Comparison of ENCODE assay signal across 25 cellular contexts in genomic region chr16:67265834-67266233, GRCh38. TPM values are rescaled to one million over a fixed set of nuclear protein-coding genes. Genes with fewer than 3 reads are reported as not detected.
DNase-seq lines count a peak whose midpoint lies in the region; ATAC-seq, FAIRE-seq and TF ChIP-seq lines count a peak whose summit lies in the region.
"Had no signal": no experiment of that assay in that cellular context is flagged by ENCODE, and none has a peak within 500 bp of the region (broad histone marks: within the 10 kb centered on the region; RNA-seq: fewer than 3 reads in every experiment).

No MANE protein-coding gene starts in this region.

- H3K9me3 ChIP-seq in HepG2 (ENCODE audit: low read length) (no peaks in the 10 kb centered on the region), ascending aorta (no peaks in the 10 kb centered on the region)
- H3K9me3 ChIP-seq: BE2C, SJSA1 had no signal

- H3K4me1 ChIP-seq in HepG2 (ENCODE audit: insufficient read depth, low read length) (no peaks in the 10 kb centered on the region), ascending aorta (no peaks in the 10 kb centered on the region)
- H3K4me1 ChIP-seq: BE2C had no signal

- TF ChIP-seq EP300 in HepG2 (IDR thresholded peaks at IDR 0.05; ENCODE audit: low read depth in 2 of 2, low read length in 2 of 2) (no peak), HepG2 (CRISPR knock-in tag; IDR thresholded peaks at IDR 0.05; ENCODE audit: borderline replicate concordance) (no peak)

- H3K4me3 Mint-ChIP-seq in activated naive CD4-positive, alpha-beta T cell treated with anti-CD3 and anti-CD28 coated beads, Interleukin-2, amount 10 ng/mL, durations not matched to agents 7 days and 5 days: no peak overlapping the region
- H3K4me3 Mint-ChIP-seq: IgD-negative memory B cell had no signal

- H3K9ac ChIP-seq in HepG2 (ENCODE audit: insufficient read depth, low read depth, low read length): no peak overlapping the region
- H3K9ac ChIP-seq: KMS-11 had no signal

- no peak for FAIRE-seq in HepG2 (lab: Jason Lieb, UNC)
- FAIRE-seq: GM18507 had no signal

- H3K4me2 ChIP-seq in HepG2 (ENCODE audit: low read depth, low read length): no peak overlapping the region
- H3K4me2 ChIP-seq: KMS-11 had no signal

- peaks cover 36% of the 10 kb centered on the region for H3K27me3 Mint-ChIP-seq in activated naive CD4-positive, alpha-beta T cell treated with anti-CD3 and anti-CD28 coated beads, Interleukin-2, amount 10 ng/mL, durations not matched to agents 7 days and 5 days

- BruUV-seq in HepG2 (replicated peaks; lab: Mats Ljungman, UMichigan): no TSS peak

- H4K20me1 ChIP-seq in HepG2 (ENCODE audit: insufficient read depth, low read length): no peaks in the 10 kb centered on the region

- no peak overlapping the region for H3K27ac ChIP-seq in HepG2 (ENCODE audit: extremely low read length, insufficient read depth, low read length)
- no peak overlapping the region for H3K27ac ChIP-seq in ascending aorta
- H3K27ac ChIP-seq: KMS-11, SJSA1 had no signal

- no peak for TF ChIP-seq RAD21 in HepG2 (CRISPR knock-in tag; IDR thresholded peaks at IDR 0.05)

- no peaks in the 10 kb centered on the region for H3K79me2 ChIP-seq in HepG2 (ENCODE audit: insufficient read depth, low read length)

- 43% methylated on average over 8 of the region's 8 CpGs for WGBS in HepG2 (ENCODE audit: low lambda C conversion rate)

- intact Hi-C loops in HepG2 (cut with micrococcal nuclease; ENCODE audit: unreplicated experiment): no loop called here
- intact Hi-C loops in posterior vena cava (cut with DNase I): no loop called here
- intact Hi-C loops in ascending aorta (cut with DNase I): no loop called here

- in situ Hi-C loops in HepG2 (cut with HindIII; ENCODE audit: extremely low pct_ligation_motif_present, low pct_unique_long_range_greater_than_20kb): no loop called here

- H3K4me1 Mint-ChIP-seq in activated naive CD4-positive, alpha-beta T cell treated with anti-CD3 and anti-CD28 coated beads, Interleukin-2, amount 10 ng/mL, durations not matched to agents 7 days and 5 days: no peaks in the 10 kb centered on the region
- H3K4me1 Mint-ChIP-seq: IgD-negative memory B cell had no signal

- TF ChIP-seq POLR2A in HepG2 (IDR thresholded peaks at IDR 0.05; ENCODE audit: insufficient read depth in 1 of 2, low read depth in 2 of 2, low read length in 2 of 2): no peak

- peak; percentile 7 for DNase-seq in activated naive CD4-positive, alpha-beta T cell treated with anti-CD3 and anti-CD28 coated beads, Interleukin-2, amount 50 U/mL, for 16 hours
- no peak for DNase-seq in activated naive CD4-positive, alpha-beta T cell treated with anti-CD3 and anti-CD28 coated beads, Interleukin-2, amount 10 ng/mL, durations not matched to agents 7 days and 5 days
- DNase-seq in HepG2 (ENCODE audit: low spot score): no peak
- peak; percentile 25 for DNase-seq in posterior vena cava (ENCODE audit: low spot score)
- DNase-seq in ascending aorta (ENCODE audit: low spot score in 2 of 2): no peak
- no peak for DNase-seq in H4 (ENCODE audit: low spot score)
- DNase-seq: 8988T; ACHN; BE2C; DMS53; GOT3; MM.1S; NCI-H2029 treated with DMSO at 0.1 percent for 48 hours; NCI-H446 treated with DMSO at 0.1 percent for 48 hours; NCI-H526; NCI-H82; NK-92 treated with Interleukin-12 subunit alpha and Interleukin-12 subunit beta, amount 100 ng/mL, for 24 hours; PC-3 had no signal

- no peak overlapping the region for H2AFZ ChIP-seq in HepG2 (ENCODE audit: low read length)

- H3K4me3 ChIP-seq in HepG2 (replicated peaks in 1 of 3; ENCODE audit: insufficient read depth in 1 of 3, low read depth in 2 of 3, low read length in 3 of 3) (no peak overlapping the region), ascending aorta (no peak overlapping the region)
- H3K4me3 ChIP-seq: SJSA1 had no signal

- H3K36me3 Mint-ChIP-seq in activated naive CD4-positive, alpha-beta T cell treated with anti-CD3 and anti-CD28 coated beads, Interleukin-2, amount 10 ng/mL, durations not matched to agents 7 days and 5 days: no peaks in the 10 kb centered on the region
- H3K36me3 Mint-ChIP-seq: IgD-negative memory B cell had no signal

- H3K27ac Mint-ChIP-seq in activated naive CD4-positive, alpha-beta T cell treated with anti-CD3 and anti-CD28 coated beads, Interleukin-2, amount 10 ng/mL, durations not matched to agents 7 days and 5 days: no peak overlapping the region
- H3K27ac Mint-ChIP-seq: IgD-negative memory B cell had no signal

- no peak for ATAC-seq in HepG2
- no peak for ATAC-seq in HG03469 (IDR thresholded peaks at IDR 0.05; ENCODE audit: unreplicated experiment)
- ATAC-seq in GM21576 (IDR thresholded peaks at IDR 0.05; ENCODE audit: unreplicated experiment): no peak
- ATAC-seq: PC-3, Right ventricle myocardium inferior had no signal

- TF ChIP-seq CTCF in HepG2 (CRISPR knock-in tag; IDR thresholded peaks at IDR 0.05) (no peak), ascending aorta (IDR thresholded peaks at IDR 0.05) (no peak)

- peaks cover 8 to 40% of the 10 kb centered on the region in 2 experiments; a peak in 4 of 5 replicates for H3K27me3 ChIP-seq in HepG2 (ENCODE audit: control insufficient read depth in 1 of 2, insufficient read depth in 2 of 2, low read length in 2 of 2)
- H3K27me3 ChIP-seq in ascending aorta: no peaks in the 10 kb centered on the region
- H3K27me3 ChIP-seq: SJSA1 had no signal

- H3K36me3 ChIP-seq in HepG2 (replicated peaks in 1 of 2; ENCODE audit: control insufficient read depth in 1 of 2, insufficient read depth in 2 of 2, low read length in 2 of 2) (no peaks in the 10 kb centered on the region), ascending aorta (no peaks in the 10 kb centered on the region)
- H3K36me3 ChIP-seq: BE2C, SJSA1 had no signal

- H3K9me3 Mint-ChIP-seq in activated naive CD4-positive, alpha-beta T cell treated with anti-CD3 and anti-CD28 coated beads, Interleukin-2, amount 10 ng/mL, durations not matched to agents 7 days and 5 days: no peaks in the 10 kb centered on the region
- H3K9me3 Mint-ChIP-seq: IgD-negative memory B cell had no signal

- POLR2A ChIA-PET in HepG2 (lab: Yijun Ruan, JAX): interaction anchor here (1.8 kb wide), 1 partner anchor 19 kb away, joined by 5 read pairs; the partner anchor contains the start of gene FHOD1

- CTCF ChIA-PET in activated naive CD4-positive, alpha-beta T cell treated with anti-CD3 and anti-CD28 coated beads, Interleukin-2, amount 10 ng/mL, durations not matched to agents 7 days and 5 days (lab: Charles Lee): interaction anchor here (1.1 kb wide), 1 partner anchor 134 kb away, joined by 5 read pairs; no protein-coding TSS in a partner anchor
- CTCF ChIA-PET in HepG2 (lab: Yijun Ruan, JAX; ENCODE audit: low intra/inter-chr PET ratio, low total read pairs): interaction anchor here (1.5 kb wide), 1 partner anchor 11 kb away, joined by 3 read pairs; no protein-coding TSS in a partner anchor

RNA-seq across cellular contexts. Expression of gene PLEKHG4, which starts 13.5 kb away (rescaled TPM):
- total RNA-seq in HepG2 (2016; rRNA removed; fragmentation: Illumina TruSeq; extraction: Trizol) (9.0 and 13.6 TPM in 2 replicates), posterior vena cava (1 to 10 TPM; 3.2 to 5.4 TPM), ascending aorta (3.7 TPM)
- total RNA-seq in HepG2 (2016; cell fraction: cytosol; rRNA removed; fragmentation: Illumina TruSeq; extraction: Trizol; ENCODE audit: low read depth): 1.0 and 1.9 TPM in 2 replicates
- 8.8 and 11.1 TPM in 2 replicates for total RNA-seq in HepG2 (2016; cell fraction: insoluble cytoplasmic fraction; rRNA removed; fragmentation: Illumina TruSeq; extraction: Trizol)
- total RNA-seq in HepG2 (2016; cell fraction: membrane; rRNA removed; fragmentation: Illumina TruSeq; extraction: Trizol): 2.5 and 2.8 TPM in 2 replicates
- 13.6 and 15.4 TPM in 2 replicates for total RNA-seq in HepG2 (2016; cell fraction: nucleus; rRNA removed; fragmentation: Illumina TruSeq; extraction: Trizol)
- 7.1 and 13.6 TPM in 2 replicates for polyA plus RNA-seq in HepG2 (2011; rRNA removed)
- polyA plus RNA-seq in HepG2 (2011; cell fraction: cytosol; rRNA removed): 3.8 and 5.1 TPM in 2 replicates
- 65.5 and 71.7 TPM in 2 replicates for polyA plus RNA-seq in HepG2 (2011; cell fraction: nucleus; rRNA removed)
- polyA plus RNA-seq in HepG2 (2012): 4.8 and 7.4 TPM in 2 replicates
- polyA plus RNA-seq in HepG2 (2016; cell fraction: cytosol; fragmentation: Illumina TruSeq; extraction: Trizol; ENCODE audit: low read depth): 0.52 and 0.53 TPM in 2 replicates
- 5.8 and 6.5 TPM in 2 replicates for polyA plus RNA-seq in HepG2 (2016; cell fraction: insoluble cytoplasmic fraction; fragmentation: Illumina TruSeq; extraction: Trizol; ENCODE audit: low read depth)
- polyA plus RNA-seq in HepG2 (2016; cell fraction: membrane; fragmentation: Illumina TruSeq; extraction: Trizol; ENCODE audit: low read depth): 1.3 TPM in 2 replicates
- polyA plus RNA-seq in HepG2 (2016; cell fraction: nucleus; fragmentation: Illumina TruSeq; extraction: Trizol; ENCODE audit: insufficient read depth, low read depth): 33.1 and 40.1 TPM in 2 replicates
- polyA minus RNA-seq in HepG2 (2011; rRNA and poly(A)+ RNA removed; ENCODE audit: low replicate concordance): 17.3 and 27.5 TPM in 2 replicates
- polyA minus RNA-seq in HepG2 (2011; cell fraction: cytosol; rRNA and poly(A)+ RNA removed): 3.0 and 10.6 TPM in 2 replicates
- polyA minus RNA-seq in HepG2 (2011; cell fraction: nucleus; rRNA and poly(A)+ RNA removed): 8.5 and 10.2 TPM in 2 replicates
- 2.4 and 6.7 TPM in 2 replicates for total RNA-seq in H4 (2014; rRNA removed; shearing (Covaris generic))

RNA-seq across cellular contexts. Expression of gene SLC9A5, which starts 17.1 kb away (rescaled TPM):
- total RNA-seq in HepG2 (2016; rRNA removed; fragmentation: Illumina TruSeq; extraction: Trizol) (0.15 and 0.58 TPM in 2 replicates), posterior vena cava (1 to 10 TPM in 1 of 2 donors, under 1 TPM in 1; 0.57 to 1.1 TPM), ascending aorta (13.5 TPM)
- total RNA-seq in HepG2 (2016; cell fraction: cytosol; rRNA removed; fragmentation: Illumina TruSeq; extraction: Trizol; ENCODE audit: low read depth): 0.26 and 0.71 TPM in 2 replicates
- 0.13 and 0.69 TPM in 2 replicates for total RNA-seq in HepG2 (2016; cell fraction: insoluble cytoplasmic fraction; rRNA removed; fragmentation: Illumina TruSeq; extraction: Trizol)
- 0.21 and 0.46 TPM in 2 replicates for total RNA-seq in HepG2 (2016; cell fraction: membrane; rRNA removed; fragmentation: Illumina TruSeq; extraction: Trizol)
- total RNA-seq in HepG2 (2016; cell fraction: nucleus; rRNA removed; fragmentation: Illumina TruSeq; extraction: Trizol): 0.81 and 1.1 TPM in 2 replicates
- polyA plus RNA-seq in HepG2 (2011; rRNA removed): 1.4 and 1.5 TPM in 2 replicates
- 0.54 and 0.66 TPM in 2 replicates for polyA plus RNA-seq in HepG2 (2011; cell fraction: cytosol; rRNA removed)
- polyA plus RNA-seq in HepG2 (2011; cell fraction: nucleus; rRNA removed): 11.5 and 16.1 TPM in 2 replicates
- 0.86 and 0.88 TPM in 2 replicates for polyA plus RNA-seq in HepG2 (2012)
- polyA plus RNA-seq in HepG2 (2016; cell fraction: cytosol; fragmentation: Illumina TruSeq; extraction: Trizol; ENCODE audit: low read depth): 0.06 and 0.33 TPM in 2 replicates
- 0.11 and 0.30 TPM in 2 replicates for polyA plus RNA-seq in HepG2 (2016; cell fraction: insoluble cytoplasmic fraction; fragmentation: Illumina TruSeq; extraction: Trizol; ENCODE audit: low read depth)
- polyA plus RNA-seq in HepG2 (2016; cell fraction: membrane; fragmentation: Illumina TruSeq; extraction: Trizol; ENCODE audit: low read depth): 0.14 and 0.19 TPM in 2 replicates
- polyA plus RNA-seq in HepG2 (2016; cell fraction: nucleus; fragmentation: Illumina TruSeq; extraction: Trizol; ENCODE audit: insufficient read depth, low read depth): 1.8 and 2.8 TPM in 2 replicates
- 0.80 and 1.8 TPM in 2 replicates for polyA minus RNA-seq in HepG2 (2011; rRNA and poly(A)+ RNA removed; ENCODE audit: low replicate concordance)
- polyA minus RNA-seq in HepG2 (2011; cell fraction: cytosol; rRNA and poly(A)+ RNA removed): 0.20 TPM in 1 of 2 replicates, not detected in the other
- polyA minus RNA-seq in HepG2 (2011; cell fraction: nucleus; rRNA and poly(A)+ RNA removed): 1.7 and 2.5 TPM in 2 replicates
- 0.81 and 1.4 TPM in 2 replicates for total RNA-seq in H4 (2014; rRNA removed; shearing (Covaris generic))

RNA-seq across cellular contexts. Expression of gene FHOD1, which starts 18.6 kb away (rescaled TPM):
- 10.9 and 20.8 TPM in 2 replicates for total RNA-seq in HepG2 (2016; rRNA removed; fragmentation: Illumina TruSeq; extraction: Trizol)
- total RNA-seq in HepG2 (2016; cell fraction: cytosol; rRNA removed; fragmentation: Illumina TruSeq; extraction: Trizol; ENCODE audit: low read depth): 5.1 and 5.8 TPM in 2 replicates
- total RNA-seq in HepG2 (2016; cell fraction: insoluble cytoplasmic fraction; rRNA removed; fragmentation: Illumina TruSeq; extraction: Trizol): 8.4 and 24.4 TPM in 2 replicates
- 8.8 and 9.7 TPM in 2 replicates for total RNA-seq in HepG2 (2016; cell fraction: membrane; rRNA removed; fragmentation: Illumina TruSeq; extraction: Trizol)
- 34.0 and 35.5 TPM in 2 replicates for total RNA-seq in HepG2 (2016; cell fraction: nucleus; rRNA removed; fragmentation: Illumina TruSeq; extraction: Trizol)
- 15.0 and 20.0 TPM in 2 replicates for polyA plus RNA-seq in HepG2 (2011; rRNA removed)
- 3.6 and 6.2 TPM in 2 replicates for polyA plus RNA-seq in HepG2 (2011; cell fraction: cytosol; rRNA removed)
- 111 and 166 TPM in 2 replicates for polyA plus RNA-seq in HepG2 (2011; cell fraction: nucleus; rRNA removed)
- polyA plus RNA-seq in HepG2 (2012): 18.8 and 19.0 TPM in 2 replicates
- polyA plus RNA-seq in HepG2 (2016; cell fraction: cytosol; fragmentation: Illumina TruSeq; extraction: Trizol; ENCODE audit: low read depth): 3.2 and 3.7 TPM in 2 replicates
- 8.1 and 13.0 TPM in 2 replicates for polyA plus RNA-seq in HepG2 (2016; cell fraction: insoluble cytoplasmic fraction; fragmentation: Illumina TruSeq; extraction: Trizol; ENCODE audit: low read depth)
- 6.7 and 6.9 TPM in 2 replicates for polyA plus RNA-seq in HepG2 (2016; cell fraction: membrane; fragmentation: Illumina TruSeq; extraction: Trizol; ENCODE audit: low read depth)
- polyA plus RNA-seq in HepG2 (2016; cell fraction: nucleus; fragmentation: Illumina TruSeq; extraction: Trizol; ENCODE audit: insufficient read depth, low read depth): 97.6 and 114 TPM in 2 replicates
- 13.4 and 16.3 TPM in 2 replicates for polyA minus RNA-seq in HepG2 (2011; rRNA and poly(A)+ RNA removed; ENCODE audit: low replicate concordance)
- 7.6 and 12.0 TPM in 2 replicates for polyA minus RNA-seq in HepG2 (2011; cell fraction: cytosol; rRNA and poly(A)+ RNA removed)
- polyA minus RNA-seq in HepG2 (2011; cell fraction: nucleus; rRNA and poly(A)+ RNA removed): 15.7 and 16.7 TPM in 2 replicates
- total RNA-seq in posterior vena cava: 10 to 100 TPM; 23.8 to 32.9 TPM
- total RNA-seq in ascending aorta: 20.2 TPM
- 18.4 and 21.2 TPM in 2 replicates for total RNA-seq in H4 (2014; rRNA removed; shearing (Covaris generic))

RNA-seq across cellular contexts. Expression of gene TMEM208, which starts 38.9 kb away (rescaled TPM):
- 50.6 and 72.9 TPM in 2 replicates for total RNA-seq in HepG2 (2016; rRNA removed; fragmentation: Illumina TruSeq; extraction: Trizol)
- total RNA-seq in HepG2 (2016; cell fraction: cytosol; rRNA removed; fragmentation: Illumina TruSeq; extraction: Trizol; ENCODE audit: low read depth): 46.7 and 49.0 TPM in 2 replicates
- 52.7 and 71.2 TPM in 2 replicates for total RNA-seq in HepG2 (2016; cell fraction: insoluble cytoplasmic fraction; rRNA removed; fragmentation: Illumina TruSeq; extraction: Trizol)
- 48.8 and 62.4 TPM in 2 replicates for total RNA-seq in HepG2 (2016; cell fraction: membrane; rRNA removed; fragmentation: Illumina TruSeq; extraction: Trizol)
- total RNA-seq in HepG2 (2016; cell fraction: nucleus; rRNA removed; fragmentation: Illumina TruSeq; extraction: Trizol): 57.5 and 64.0 TPM in 2 replicates
- polyA plus RNA-seq in HepG2 (2011; rRNA removed): 58.8 and 66.9 TPM in 2 replicates
- polyA plus RNA-seq in HepG2 (2011; cell fraction: cytosol; rRNA removed): 86.4 and 95.7 TPM in 2 replicates
- polyA plus RNA-seq in HepG2 (2011; cell fraction: nucleus; rRNA removed): 60.0 and 64.8 TPM in 2 replicates
- 38.6 and 40.1 TPM in 2 replicates for polyA plus RNA-seq in HepG2 (2012)
- polyA plus RNA-seq in HepG2 (2016; cell fraction: cytosol; fragmentation: Illumina TruSeq; extraction: Trizol; ENCODE audit: low read depth): 47.9 and 51.3 TPM in 2 replicates
- polyA plus RNA-seq in HepG2 (2016; cell fraction: insoluble cytoplasmic fraction; fragmentation: Illumina TruSeq; extraction: Trizol; ENCODE audit: low read depth): 53.9 and 64.3 TPM in 2 replicates
- polyA plus RNA-seq in HepG2 (2016; cell fraction: membrane; fragmentation: Illumina TruSeq; extraction: Trizol; ENCODE audit: low read depth): 49.5 and 59.3 TPM in 2 replicates
- polyA plus RNA-seq in HepG2 (2016; cell fraction: nucleus; fragmentation: Illumina TruSeq; extraction: Trizol; ENCODE audit: insufficient read depth, low read depth): 92.5 and 95.8 TPM in 2 replicates
- 76.4 and 93.1 TPM in 2 replicates for polyA minus RNA-seq in HepG2 (2011; rRNA and poly(A)+ RNA removed; ENCODE audit: low replicate concordance)
- polyA minus RNA-seq in HepG2 (2011; cell fraction: cytosol; rRNA and poly(A)+ RNA removed): 16.8 and 20.6 TPM in 2 replicates
- polyA minus RNA-seq in HepG2 (2011; cell fraction: nucleus; rRNA and poly(A)+ RNA removed): 58.8 and 60.5 TPM in 2 replicates
- 10 to 100 TPM; 25.1 to 33.1 TPM for total RNA-seq in posterior vena cava
- total RNA-seq in ascending aorta: 8.3 TPM
- 31.1 and 38.4 TPM in 2 replicates for total RNA-seq in H4 (2014; rRNA removed; shearing (Covaris generic))

Comparison
In these comparisons a context has a peak if more than half of its experiments do, and no peak if none do; other contexts are left out.
1. DNase-seq: peak in activated naive CD4-positive, alpha-beta T cell treated with anti-CD3 and anti-CD28 coated beads, Interleukin-2, amount 50 U/mL, for 16 hours (single experiment) and posterior vena cava (single experiment); none in activated naive CD4-positive, alpha-beta T cell treated with anti-CD3 and anti-CD28 coated beads, Interleukin-2, amount 10 ng/mL, durations not matched to agents 7 days and 5 days (single experiment), HepG2 (single experiment), ascending aorta (0 of 2) and H4 (single experiment).